ENCODE assay signal across 8 cellular contexts in genomic region chr12:121673013-121673441, GRCh38. TPM values are rescaled to one million over a fixed set of nuclear protein-coding genes. Genes with fewer than 3 reads are reported as not detected.
DNase-seq lines count a peak whose midpoint lies in the region; ATAC-seq and TF ChIP-seq lines count a peak whose summit lies in the region.

No MANE protein-coding gene starts in this region.

- no peaks in the 10 kb centered on the region for H3K9me3 ChIP-seq in muscle layer of colon (ENCODE audit: low read length)

- H3K36me3 ChIP-seq in muscle layer of colon (ENCODE audit: insufficient read depth, low read length): no peaks in the 10 kb centered on the region

- no peak for ATAC-seq in GM18519 (IDR thresholded peaks at IDR 0.05; ENCODE audit: low FRiP score, unreplicated experiment)
- ATAC-seq in omental fat pad (ENCODE audit: low FRiP score): no peak

- peak; percentile 23 for DNase-seq in DMS153 treated with DMSO at 0.1 percent for 48 hours (lab: John Stamatoyannopoulos, UW; ENCODE audit: unreplicated experiment)
- peak; percentile 71 for DNase-seq in NCI-H146 (lab: John Stamatoyannopoulos, UW)
- peak; percentile 26 for DNase-seq in cerebellum (ENCODE audit: low spot score)
- DNase-seq in H4 (ENCODE audit: low spot score): no peak
- DNase-seq in omental fat pad (ENCODE audit: low spot score): no peak
- DNase-seq in activated CD4-positive, alpha-beta T cell treated with anti-CD3 and anti-CD28 coated beads for 48 hours: no peak

- H3K4me1 ChIP-seq in muscle layer of colon (ENCODE audit: insufficient read depth, low read length): peaks cover 11% of the 10 kb centered on the region

- H3K27me3 ChIP-seq in muscle layer of colon (ENCODE audit: control insufficient read depth in 1 of 2, insufficient read depth in 2 of 2, low read length in 2 of 2): no peaks in the 10 kb centered on the region

- H3K9ac ChIP-seq in muscle layer of colon (ENCODE audit: low read length): no peak overlapping the region

- H3K4me3 ChIP-seq in muscle layer of colon (ENCODE audit: low read depth in 1 of 2, low read length in 2 of 2): peak overlapping the region in 1 of 2 donors; percentile 43

- H3K27ac ChIP-seq in muscle layer of colon (ENCODE audit: low read depth, low read length): peak overlapping the region; percentile 68

- TF ChIP-seq CTCF in omental fat pad (IDR thresholded peaks at IDR 0.05): no peak

RNA-seq across cellular contexts. Expression of gene MORN3, which starts 3.6 kb away (rescaled TPM):
- total RNA-seq in cerebellum (1.6 TPM), omental fat pad (under 1 TPM in 1 of 4 donors, not detected in 3; 0.19 TPM)
- 0.23 TPM in 1 of 2 replicates, not detected in the other for total RNA-seq in H4 (2014; rRNA removed; shearing (Covaris generic))

RNA-seq across cellular contexts. Expression of gene TMEM120B, which starts 39.5 kb away (rescaled TPM):
- total RNA-seq in cerebellum: 13.8 TPM
- 5.0 and 8.9 TPM in 2 replicates for total RNA-seq in H4 (2014; rRNA removed; shearing (Covaris generic))
- total RNA-seq in omental fat pad: 10 to 100 TPM in 1 of 4 donors, 1 to 10 TPM in 3; 4.9 to 10.7 (median 5.7) TPM

RNA-seq across cellular contexts. Expression of gene ORAI1, which starts 46.7 kb away (rescaled TPM):
- total RNA-seq in cerebellum: 4.0 TPM
- total RNA-seq in H4 (2014; rRNA removed; shearing (Covaris generic)): 4.4 and 8.5 TPM in 2 replicates
- 10 to 100 TPM in 2 of 4 donors, 1 to 10 TPM in 2; 6.8 to 15.4 (median 10.7) TPM for total RNA-seq in omental fat pad

Comparison
In these comparisons a context has a peak if more than half of its experiments do, and no peak if none do; other contexts are left out.
1. DNase-seq: peak in DMS153 treated with DMSO at 0.1 percent for 48 hours (single experiment), NCI-H146 (single experiment) and cerebellum (single experiment); none in H4 (single experiment), omental fat pad (single experiment) and activated CD4-positive, alpha-beta T cell treated with anti-CD3 and anti-CD28 coated beads for 48 hours (single experiment).